20 cellular contexts compared by ENCODE assay signal in genomic region chr2:26717362-26717761, GRCh38. TPM values are rescaled to one million over a fixed set of nuclear protein-coding genes. Genes with fewer than 3 reads are reported as not detected.
"Had no signal": no experiment of that assay in that cellular context is flagged by ENCODE, and none has a peak within 500 bp of the region (broad histone marks: within the 10 kb centered on the region; RNA-seq: fewer than 3 reads in every experiment).

No MANE protein-coding gene starts in this region.

- H3K36me3 ChIP-seq: breast epithelium, neutrophil, ovary had no signal

- H3K27me3 ChIP-seq: breast epithelium, ovary, testis had no signal

- H3K9me3 ChIP-seq: breast epithelium, neutrophil, ovary, psoas muscle, testis had no signal

- ATAC-seq: left lobe of liver; natural killer cell treated with Interleukin-12 subunit alpha and Interleukin-12 subunit beta and Interleukin-15 and Interleukin-18, amount 100 ng/mL, for 72 hours; psoas muscle; sciatic nerve; stimulated activated naive B cell treated with anti-CD40 and anti-IgM and Interleukin-4, amounts not matched to agents 10 μg/mL and 1 μg/mL and 100 μg/mL, for 72 hours; WTC11 had no signal

- H3K4me3 ChIP-seq: breast epithelium, ovary, psoas muscle, smooth muscle cell, testis had no signal

- DNase-seq: activated naive CD4-positive, alpha-beta T cell; activated T-cell treated with anti-CD3 and anti-CD28 coated beads, Interleukin-2, amount 50 U/mL, for 24 hours; ovary; psoas muscle; stimulated activated CD4-positive, alpha-beta T cell treated with anti-CD3 and anti-CD28 coated beads, Interleukin-15, amount 100 ng/mL, for 24 hours; stimulated activated naive B cell treated with anti-CD40 and anti-IgM and Interleukin-4, amounts not matched to agents 10 μg/mL and 1 μg/mL and 100 μg/mL, for 72 hours; T-helper 9 cell; testis had no signal

- H3K27ac ChIP-seq: breast epithelium, neutrophil, ovary, psoas muscle, testis had no signal

- FAIRE-seq: astrocyte, endometrium had no signal

RNA-seq across cellular contexts. Expression of gene KCNK3, which starts 24.8 kb away (rescaled TPM):
- total RNA-seq: activated T-helper 2 cell treated with anti-CD3 and anti-CD28 coated beads, Interferon-gamma antibody, Interleukin-2, Interleukin-4, amounts not matched to agents 10 μg/mL and 5 μg/mL and 100 μg/mL, durations not matched to agents 14 hours and 24 hours and 36 hours; lung microvascular endothelial cell; natural killer cell treated with Interleukin-12 subunit alpha and Interleukin-12 subunit beta and Interleukin-15 and Interleukin-18, amount 100 ng/mL, for 72 hours; T-helper 1 cell treated with Interleukin-12 subunit alpha and Interleukin-12 subunit beta and Interleukin-4 antibody, amounts not matched to agents 30 ng/mL and 1 ng/mL, for 36 hours had no signal
